Comparison of ENCODE assay signal across 18 cellular contexts in genomic region chr2:106038598-106039375, GRCh38.
DNase-seq lines count a peak whose midpoint lies in the region; ATAC-seq, FAIRE-seq and TF ChIP-seq lines count a peak whose summit lies in the region.
"Had no signal": no experiment of that assay in that cellular context is flagged by ENCODE, and none has a peak within 500 bp of the region (broad histone marks: within the 10 kb centered on the region; RNA-seq: fewer than 3 reads in every experiment).

No MANE protein-coding gene starts in this region.

- ATAC-seq in SK-N-SH treated with all-trans-retinoic acid at 6 μM for 48 hours (peak; percentile 75), HG02588 (IDR thresholded peaks at IDR 0.05; ENCODE audit: unreplicated experiment) (no peak)
- ATAC-seq: HepG2 had no signal

- TF ChIP-seq CTCF in mammary epithelial cell (conservative IDR thresholded peaks at IDR 0.05 in 1 of 2, IDR thresholded peaks at IDR 0.05 in 1 of 2; ENCODE audit: extremely low read depth in 1 of 2, insufficient read depth in 1 of 2, low read depth in 1 of 2, low read length in 2 of 2): no peak
- no peak for TF ChIP-seq CTCF in breast epithelium (IDR thresholded peaks at IDR 0.05)
- TF ChIP-seq CTCF in smooth muscle cell (IDR thresholded peaks at IDR 0.05; ENCODE audit: borderline replicate concordance, insufficient read depth, poor library complexity, severe bottlenecking): no peak

- no peaks in the 10 kb centered on the region for H4K20me1 ChIP-seq in mammary epithelial cell (ENCODE audit: insufficient read depth, low read length)
- H4K20me1 ChIP-seq in smooth muscle cell (ENCODE audit: low read depth): no peaks in the 10 kb centered on the region

- WGBS in mammary epithelial cell (ENCODE audit: low coverage, missing lambda C conversion rate): 46% methylated on average over 10 of the region's 12 CpGs
- WGBS in smooth muscle cell (ENCODE audit: low lambda C conversion rate): 74% methylated on average over 12 of the region's 12 CpGs

- H2AFZ ChIP-seq in mammary epithelial cell (ENCODE audit: low read depth, low read length): peak overlapping the region; percentile 15
- no peak overlapping the region for H2AFZ ChIP-seq in smooth muscle cell (ENCODE audit: low read depth)

- dilution Hi-C loops in mammary epithelial cell (cut with HindIII; ENCODE audit: low sequenced_read_pairs): loop anchor here (5.0 kb wide), 1 partner anchor 106 kb away; no protein-coding TSS in a partner anchor

- H3F3A ChIP-seq in smooth muscle cell (ENCODE audit: low read depth): no peaks in the 10 kb centered on the region

- no peaks in the 10 kb centered on the region for H3K9me3 ChIP-seq in mammary epithelial cell (replicated peaks; ENCODE audit: insufficient read depth, low read length)
- H3K9me3 ChIP-seq in breast epithelium: no peaks in the 10 kb centered on the region
- H3K9me3 ChIP-seq in smooth muscle cell (replicated peaks; ENCODE audit: low read depth): no peaks in the 10 kb centered on the region
- H3K9me3 ChIP-seq: Peyer's patch, spleen had no signal

- H3K27me3 ChIP-seq in mammary epithelial cell (ENCODE audit: insufficient read depth, low read length): no peaks in the 10 kb centered on the region
- no peaks in the 10 kb centered on the region for H3K27me3 ChIP-seq in breast epithelium
- no peaks in the 10 kb centered on the region for H3K27me3 ChIP-seq in smooth muscle cell (ENCODE audit: low read depth)
- H3K27me3 ChIP-seq: Peyer's patch, spleen had no signal

- no TSS peak for BruUV-seq in mammary epithelial cell (replicated peaks; lab: Mats Ljungman, UMichigan)

- H3K79me2 ChIP-seq in mammary epithelial cell (ENCODE audit: insufficient read depth, low read length) (no peaks in the 10 kb centered on the region), smooth muscle cell (ENCODE audit: low read depth) (no peaks in the 10 kb centered on the region)

- H3K4me3 ChIP-seq in mammary epithelial cell (replicated peaks in 1 of 3; ENCODE audit: insufficient read depth in 1 of 3, low read depth in 2 of 3, low read length in 3 of 3) (no peak overlapping the region), breast epithelium (no peak overlapping the region), smooth muscle cell (no peak overlapping the region)
- H3K4me3 ChIP-seq: Peyer's patch, spleen had no signal

- intact Hi-C loops in mammary epithelial cell (cut with micrococcal nuclease): no loop called here
- intact Hi-C loops in breast epithelium (cut with DNase I; ENCODE audit: low total_unique reads): no loop called here

- H3K4me1 ChIP-seq in mammary epithelial cell (ENCODE audit: insufficient read depth, low read length) (no peaks in the 10 kb centered on the region), breast epithelium (no peaks in the 10 kb centered on the region), smooth muscle cell (ENCODE audit: low read depth) (no peaks in the 10 kb centered on the region)
- H3K4me1 ChIP-seq: Peyer's patch, spleen had no signal

- no peaks in the 10 kb centered on the region for H3K36me3 ChIP-seq in mammary epithelial cell (ENCODE audit: insufficient read depth, low read length)
- H3K36me3 ChIP-seq in breast epithelium: no peaks in the 10 kb centered on the region
- H3K36me3 ChIP-seq in smooth muscle cell (ENCODE audit: low read depth): no peaks in the 10 kb centered on the region
- H3K36me3 ChIP-seq: Peyer's patch, spleen had no signal

- no peak overlapping the region for H3K4me2 ChIP-seq in mammary epithelial cell (ENCODE audit: insufficient read depth, low read depth, low read length)
- H3K4me2 ChIP-seq in smooth muscle cell: no peak overlapping the region

- in situ Hi-C loops in mammary epithelial cell (cut with MboI; ENCODE audit: low sequenced_read_pairs in 2 of 2): no loop called here

- CTCF ChIA-PET in mammary epithelial cell (lab: Charles Lee; ENCODE audit: low non-redundant PET): no interaction called here

- H3K9ac ChIP-seq in mammary epithelial cell (ENCODE audit: insufficient read depth, low read length) (no peak overlapping the region), smooth muscle cell (ENCODE audit: low read depth) (no peak overlapping the region)

- FAIRE-seq in frontal cortex (lab: Jason Lieb, UNC) (no peak), GM12892 (lab: Jason Lieb, UNC) (no peak)
- FAIRE-seq: HepG2, TTC549 had no signal

- DNase-seq in mammary epithelial cell (peak; percentile 28), breast epithelium (ENCODE audit: low spot score in 2 of 2) (no peak), medulla oblongata (ENCODE audit: extremely low spot score) (peak; percentile 59), frontal cortex (ENCODE audit: low spot score in 2 of 2) (no peak), smooth muscle cell (lab: John Stamatoyannopoulos, UW; ENCODE audit: unreplicated experiment) (no peak), GM12892 (ENCODE audit: insufficient read length) (no peak)
- DNase-seq: activated CD4-positive, alpha-beta T cell treated with anti-CD3 and anti-CD28 coated beads, Interleukin-2, amount 50 U/mL, for 1 hour; activated gamma-delta T cell treated with Interleukin-2 at 50 U/mL for 16 hours; DND-41; kidney glomerular epithelial cell; NCI-H2081; NCI-H774; Peyer's patch; spleen had no signal

- TF ChIP-seq POLR2A in breast epithelium (IDR thresholded peaks at IDR 0.05) (no peak), GM12892 (IDR thresholded peaks at IDR 0.05; ENCODE audit: low read depth, low read length) (no peak)

- H3K27ac ChIP-seq in mammary epithelial cell (ENCODE audit: insufficient read depth, low read depth, low read length) (no peak overlapping the region), breast epithelium (no peak overlapping the region), smooth muscle cell (ENCODE audit: low read depth) (no peak overlapping the region)
- H3K27ac ChIP-seq: Peyer's patch, spleen had no signal

TF ChIP-seq in SK-N-SH treated with all-trans-retinoic acid at 6 μM for 48 hours, 23 proteins besides CTCF, POLR2A, EP300 and RAD21 (continues in another document):
- TF ChIP-seq TOX (CRISPR knock-in tag; IDR thresholded peaks at IDR 0.05; ENCODE audit: borderline replicate concordance) (no peak), TSHZ2 (CRISPR knock-in tag; IDR thresholded peaks at IDR 0.05) (peak; percentile 89; the same call in 1 of the 2 replicates), CSRNP3 (CRISPR knock-in tag; IDR thresholded peaks at IDR 0.05) (no peak), ZNF70 (CRISPR knock-in tag; IDR thresholded peaks at IDR 0.05) (no peak), PATZ1 (CRISPR knock-in tag; IDR thresholded peaks at IDR 0.05; ENCODE audit: borderline replicate concordance) (no peak), ISL1 (CRISPR knock-in tag; IDR thresholded peaks at IDR 0.05) (peak; percentile 40; the same call in 1 of the 2 replicates), BACH2 (CRISPR knock-in tag; IDR thresholded peaks at IDR 0.05; ENCODE audit: borderline replicate concordance) (no peak), TCF4 (CRISPR knock-in tag; IDR thresholded peaks at IDR 0.05; ENCODE audit: borderline replicate concordance) (peak; percentile 90), ZFP30 (CRISPR knock-in tag; IDR thresholded peaks at IDR 0.05) (no peak), ZFP3 (CRISPR knock-in tag; IDR thresholded peaks at IDR 0.05) (no peak), OSR1 (CRISPR knock-in tag; IDR thresholded peaks at IDR 0.05) (no peak)

Comparison
In these comparisons a context has a peak if more than half of its experiments do, and no peak if none do; other contexts are left out.
1. DNase-seq: peak in mammary epithelial cell (single experiment) and medulla oblongata (single experiment); none in breast epithelium (0 of 2), frontal cortex (0 of 2), smooth muscle cell (single experiment) and GM12892 (single experiment).